In genomic region chr12:25825494-25825893, GRCh38 we compare ENCODE assay signal across 28 cellular contexts.
A peak's percentile ranks its signal among the peaks of the same experiment; 100 is the strongest.
DNase-seq lines count a peak whose midpoint lies in the region; ATAC-seq and TF ChIP-seq lines count a peak whose summit lies in the region.
"Had no signal": no experiment of that assay in that cellular context is flagged by ENCODE, and none has a peak within 500 bp of the region (broad histone marks: within the 10 kb centered on the region; RNA-seq: fewer than 3 reads in every experiment).

No MANE protein-coding gene starts in this region.

- H3K27ac ChIP-seq in AG04450 (ENCODE audit: low read depth, low read length), result no peak overlapping the region
- H3K27ac ChIP-seq in GM23338 (ENCODE audit: low read depth), result no peak overlapping the region
- H3K27ac ChIP-seq: SK-N-MC, thyroid gland had no signal

- H3K27ac Mint-ChIP-seq in GM23338, result no peak overlapping the region
- H3K27ac Mint-ChIP-seq: activated B cell treated with CpG ODN at 0.5 μM for 24 hours; activated CD4-positive, alpha-beta memory T cell treated with anti-CD3 and anti-CD28 coated beads for 36 hours; CD8-positive, alpha-beta T cell; H9; progenitor cell of endocrine pancreas; T-helper 2 cell treated with Interferon-gamma antibody and Interleukin-4, amounts not matched to agents 5 μg/mL and 100 μg/mL, for 36 hours had no signal

- ATAC-seq in GM23338 (no peak), GM21825 (IDR thresholded peaks at IDR 0.05; ENCODE audit: unreplicated experiment) (no peak), HG02981 (IDR thresholded peaks at IDR 0.05; ENCODE audit: unreplicated experiment) (no peak), HG02885 (IDR thresholded peaks at IDR 0.05; ENCODE audit: poor library complexity, unreplicated experiment) (no peak)
- ATAC-seq: CD8-positive, alpha-beta T cell; Panc1 had no signal

- no peaks in the 10 kb centered on the region for H3K9me2 ChIP-seq in GM23338 (ENCODE audit: insufficient read depth)

- no peak overlapping the region for H3K4me2 ChIP-seq in GM23338

- peak overlapping the region; percentile 36 for H3K9ac ChIP-seq in adipocyte (ENCODE audit: low read length)

- H2AFZ ChIP-seq in GM23338, result no peak overlapping the region

- no peaks in the 10 kb centered on the region for H3F3A ChIP-seq in GM23338 (replicated peaks; ENCODE audit: low read depth)

- H3K79me2 ChIP-seq in GM23338 (replicated peaks; ENCODE audit: insufficient read depth), result no peaks in the 10 kb centered on the region

- no peaks in the 10 kb centered on the region for H4K20me1 ChIP-seq in GM23338 (replicated peaks; ENCODE audit: insufficient read depth)

- no peaks in the 10 kb centered on the region for H3K36me3 Mint-ChIP-seq in GM23338 (ENCODE audit: low read depth)
- H3K36me3 Mint-ChIP-seq: activated CD4-positive, alpha-beta memory T cell treated with anti-CD3 and anti-CD28 coated beads for 36 hours; CD8-positive, alpha-beta T cell had no signal

- H3K27me3 ChIP-seq in AG04450 (ENCODE audit: control insufficient read depth, insufficient read depth, low read length) (no peaks in the 10 kb centered on the region), GM23338 (ENCODE audit: insufficient read depth) (no peaks in the 10 kb centered on the region), adipocyte (replicated peaks; ENCODE audit: control insufficient read depth, insufficient read depth, low read length) (no peaks in the 10 kb centered on the region)
- H3K27me3 ChIP-seq: cardiac muscle cell, thyroid gland had no signal

- H3K4me3 ChIP-seq in AG04450 (ENCODE audit: low read depth, low read length) (no peak overlapping the region), GM23338 (no peak overlapping the region), adipocyte (ENCODE audit: low read length) (peak overlapping the region; percentile 71), foreskin fibroblast (ENCODE audit: low read depth in 1 of 2, low read length in 2 of 2) (no peak overlapping the region)
- H3K4me3 ChIP-seq: cardiac muscle cell, SK-N-MC, thyroid gland had no signal

- TF ChIP-seq CTCF in AG04450 (IDR thresholded peaks at IDR 0.05; ENCODE audit: low read depth, low read length) (0 out of 2 replicates have a peak, but pooled peaks have one; percentile 4), GM23338 (conservative IDR thresholded peaks at IDR 0.05; ENCODE audit: low read depth in 2 of 2) (peak in 1 of 2 experiments; percentile 57; a peak in 2 of 4 replicates), foreskin fibroblast (IDR thresholded peaks at IDR 0.05; ENCODE audit: low read depth, low read length) (peak; percentile 6)

- CTCF ChIA-PET in AG04450 (lab: Charles Lee), result no interaction called here

- DNase-seq in AG04450 (ENCODE audit: low read depth, low spot score), result no peak
- peak; percentile 14 for DNase-seq in GM23338 (ENCODE audit: low spot score)
- DNase-seq in adipocyte (ENCODE audit: low read depth), result no peak
- DNase-seq in foreskin fibroblast, result peak in 1 of 2 donors; percentile 19
- DNase-seq in Ammon's horn (ENCODE audit: low spot score), result no peak
- DNase-seq: activated B cell treated with CpG ODN at 0.5 μM for 24 hours; activated CD4-positive, alpha-beta memory T cell treated with anti-CD3 and anti-CD28 coated beads for 36 hours; activated T-cell treated with anti-CD3 and anti-CD28 coated beads for 4 hours; CD8-positive, alpha-beta T cell; DMS79 treated with DMSO at 0.1 percent for 48 hours; H9; Karpas-422; NCI-H1048; NCI-H1930; NCI-H526; small intestine; stimulated activated CD4-positive, alpha-beta T cell treated with anti-CD3 and anti-CD28 coated beads, Interleukin-2, amount 100 ng/mL, for 48 hours; stimulated activated naive CD4-positive, alpha-beta T cell treated with Interleukin-2 at 50 U/mL for 16 hours had no signal

- POLR2A ChIA-PET in AG04450 (lab: Yijun Ruan, JAX), result no interaction called here

- H3K9me3 Mint-ChIP-seq in GM23338, result no peaks in the 10 kb centered on the region
- H3K9me3 Mint-ChIP-seq: activated B cell treated with CpG ODN at 0.5 μM for 24 hours; activated CD4-positive, alpha-beta memory T cell treated with anti-CD3 and anti-CD28 coated beads for 36 hours; CD8-positive, alpha-beta T cell; H9; neural crest cell; T-helper 2 cell treated with Interferon-gamma antibody and Interleukin-4, amounts not matched to agents 5 μg/mL and 100 μg/mL, for 36 hours had no signal

- H3K4me1 ChIP-seq in GM23338 (ENCODE audit: insufficient read depth) (no peaks in the 10 kb centered on the region), adipocyte (ENCODE audit: control insufficient read depth, insufficient read depth, low read length) (peaks cover 37% of the 10 kb centered on the region)

- peaks cover 2% of the 10 kb centered on the region for H3K27me3 Mint-ChIP-seq in GM23338 (ENCODE audit: insufficient read depth, low read depth, poor library complexity)

- H3K36me3 ChIP-seq in GM23338 (ENCODE audit: insufficient read depth) (no peaks in the 10 kb centered on the region), adipocyte (ENCODE audit: control insufficient read depth, insufficient read depth, low read length, severe bottlenecking) (no peaks in the 10 kb centered on the region)
- H3K36me3 ChIP-seq: cardiac muscle cell, thyroid gland had no signal

- no peaks in the 10 kb centered on the region; the same call in 1 of the 2 replicates for H3K9me3 ChIP-seq in AG04450 (ENCODE audit: control insufficient read depth, insufficient read depth, low read length)
- H3K9me3 ChIP-seq in adipocyte (ENCODE audit: control insufficient read depth, low read length), result no peaks in the 10 kb centered on the region
- H3K9me3 ChIP-seq: thyroid gland had no signal

- no peak overlapping the region for H3K4me3 Mint-ChIP-seq in GM23338
- H3K4me3 Mint-ChIP-seq: activated B cell treated with CpG ODN at 0.5 μM for 24 hours; activated CD4-positive, alpha-beta memory T cell treated with anti-CD3 and anti-CD28 coated beads for 36 hours; CD8-positive, alpha-beta T cell; H9; neural crest cell; T-helper 2 cell treated with Interferon-gamma antibody and Interleukin-4, amounts not matched to agents 5 μg/mL and 100 μg/mL, for 36 hours had no signal

- no peaks in the 10 kb centered on the region; the same call in 2 of the 3 replicates for H3K4me1 Mint-ChIP-seq in GM23338
- H3K4me1 Mint-ChIP-seq: activated B cell treated with CpG ODN at 0.5 μM for 24 hours, neural crest cell had no signal

TF ChIP-seq in GM23338, 12 proteins besides CTCF, POLR2A, EP300 and RAD21:
- TF ChIP-seq NANOG (IDR thresholded peaks at IDR 0.05; ENCODE audit: borderline replicate concordance) (no peak), ETS1 (IDR thresholded peaks at IDR 0.05) (no peak), JUNB (IDR thresholded peaks at IDR 0.05; ENCODE audit: unreplicated experiment) (no peak), STAT1 (IDR thresholded peaks at IDR 0.05; ENCODE audit: unreplicated experiment) (no peak), CREB1 (CRISPR knock-in tag; IDR thresholded peaks at IDR 0.05; ENCODE audit: low read depth) (no peak), ZNF114 (CRISPR knock-in tag; IDR thresholded peaks at IDR 0.05) (no peak)
